ENCODE assay signal across 25 cellular contexts in the genomic region with DNA sequence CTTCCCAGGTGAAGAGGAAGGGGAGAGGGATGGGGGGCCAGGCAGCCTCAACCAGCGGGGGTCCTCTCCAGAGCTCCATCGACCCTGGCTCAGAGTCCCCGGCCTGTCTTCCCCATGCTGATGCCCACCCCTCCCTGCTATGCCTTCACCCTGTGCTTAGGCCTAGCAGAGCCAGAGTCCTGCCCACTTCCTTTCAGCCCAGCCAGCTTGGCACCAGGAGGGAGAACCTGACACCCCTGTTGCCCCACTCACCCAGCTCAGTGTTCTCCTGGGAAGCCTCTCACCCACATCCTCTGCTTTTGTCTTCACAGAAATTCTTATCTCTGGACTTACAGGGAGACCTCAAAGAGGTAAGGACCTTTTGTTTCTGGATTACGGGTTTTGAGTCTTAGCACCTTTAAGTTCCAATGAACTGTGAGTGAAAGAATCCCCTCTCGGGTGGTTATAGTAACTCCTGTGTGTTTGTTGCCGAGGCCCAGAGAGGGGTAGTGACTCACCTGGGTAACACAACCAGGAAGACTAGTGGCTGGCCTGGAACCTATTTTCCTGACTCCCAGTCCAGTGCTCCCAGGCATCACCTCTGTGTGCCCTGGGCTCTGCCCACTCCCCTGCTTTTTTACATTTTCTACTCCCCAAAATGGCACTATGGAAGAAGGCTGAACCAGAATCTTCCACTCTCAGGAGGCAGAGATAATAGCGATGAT. TPM values are rescaled to one million over a fixed set of nuclear protein-coding genes. Genes with fewer than 3 reads are reported as not detected.
"Had no signal": no experiment of that assay in that cellular context is flagged by ENCODE, and none has a peak within 500 bp of the region (broad histone marks: within the 10 kb centered on the region; RNA-seq: fewer than 3 reads in every experiment).

No MANE protein-coding gene starts in this region.

- H3K4me3 Mint-ChIP-seq: activated B cell treated with CpG ODN at 0.5 μM for 24 hours; activated CD8-positive, alpha-beta memory T cell treated with anti-CD3 and anti-CD28 coated beads, Interleukin-2, amount 10 ng/mL, durations not matched to agents 7 days and 5 days; activated CD8-positive, alpha-beta T cell treated with anti-CD3 and anti-CD28 coated beads, Interleukin-2, amount 10 ng/mL, durations not matched to agents 7 days and 5 days; activated naive CD4-positive, alpha-beta T cell treated with anti-CD3 and anti-CD28 coated beads, Interleukin-2, amount 50 U/mL, for 24 hours; activated naive CD8-positive, alpha-beta T cell treated with anti-CD3 and anti-CD28 coated beads, Interleukin-2, amount 50 U/mL, for 24 hours; naive thymus-derived CD8-positive, alpha-beta T cell; neural crest cell; T-helper 2 cell treated with Interferon-gamma antibody and Interleukin-4, amounts not matched to agents 5 μg/mL and 100 μg/mL, for 36 hours had no signal

- H3K9me3 Mint-ChIP-seq: activated B cell treated with CpG ODN at 0.5 μM for 24 hours; activated naive CD4-positive, alpha-beta T cell treated with anti-CD3 and anti-CD28 coated beads, Interleukin-2, amount 50 U/mL, for 24 hours; activated naive CD8-positive, alpha-beta T cell treated with anti-CD3 and anti-CD28 coated beads, Interleukin-2, amount 50 U/mL, for 24 hours; activated T-helper 2 cell treated with anti-CD3 and anti-CD28 coated beads, Interferon-gamma antibody, Interleukin-2, Interleukin-4, amounts not matched to agents 10 μg/mL and 5 μg/mL and 100 μg/mL, durations not matched to agents 14 hours and 24 hours and 36 hours; T-helper 2 cell treated with Interferon-gamma antibody and Interleukin-4, amounts not matched to agents 5 μg/mL and 100 μg/mL, for 36 hours had no signal

- ATAC-seq: activated CD8-positive, alpha-beta memory T cell treated with anti-CD3 and anti-CD28 coated beads, Interleukin-2, amount 10 ng/mL, durations not matched to agents 7 days and 5 days; activated CD8-positive, alpha-beta T cell treated with anti-CD3 and anti-CD28 coated beads, Interleukin-2, amount 10 ng/mL, durations not matched to agents 7 days and 5 days; activated naive CD8-positive, alpha-beta T cell treated with anti-CD3 and anti-CD28 coated beads, Interleukin-2, amount 50 U/mL, for 24 hours; esophagus mucosa; left colon; naive thymus-derived CD8-positive, alpha-beta T cell; right lobe of liver had no signal

- H3K4me3 ChIP-seq: right lobe of liver, testis, transverse colon had no signal

- H3K27ac ChIP-seq: right lobe of liver, testis, transverse colon had no signal

- DNase-seq: activated B cell treated with CpG ODN at 0.5 μM for 24 hours; activated CD8-positive, alpha-beta memory T cell treated with anti-CD3 and anti-CD28 coated beads, Interleukin-2, amount 10 ng/mL, durations not matched to agents 7 days and 5 days; activated CD8-positive, alpha-beta T cell treated with anti-CD3 and anti-CD28 coated beads, Interleukin-2, amount 10 ng/mL, durations not matched to agents 7 days and 5 days; activated naive CD8-positive, alpha-beta T cell treated with anti-CD3 and anti-CD28 coated beads, Interleukin-2, amount 50 U/mL, for 24 hours; activated T-cell treated with anti-CD3 and anti-CD28 coated beads, Interleukin-2, amount 50 U/mL, for 48 hours; amygdala; caudate nucleus; foreskin fibroblast; head of caudate nucleus; hippocampal formation; kidney; left colon; naive thymus-derived CD8-positive, alpha-beta T cell; posterior cingulate gyrus; right lobe of liver; stimulated activated CD4-positive, alpha-beta T cell treated with anti-CD3 and anti-CD28 coated beads, Interleukin-2, amount 100 ng/mL, for 48 hours; stimulated activated naive CD4-positive, alpha-beta T cell treated with Interleukin-2 at 50 U/mL for 16 hours; testis; transverse colon had no signal

- H3K36me3 ChIP-seq: right lobe of liver, transverse colon had no signal

- H3K4me1 Mint-ChIP-seq: activated B cell treated with CpG ODN at 0.5 μM for 24 hours; activated CD8-positive, alpha-beta memory T cell treated with anti-CD3 and anti-CD28 coated beads, Interleukin-2, amount 10 ng/mL, durations not matched to agents 7 days and 5 days; activated naive CD4-positive, alpha-beta T cell treated with anti-CD3 and anti-CD28 coated beads, Interleukin-2, amount 50 U/mL, for 24 hours; activated naive CD8-positive, alpha-beta T cell treated with anti-CD3 and anti-CD28 coated beads, Interleukin-2, amount 50 U/mL, for 24 hours; neural crest cell had no signal

- H3K4me1 ChIP-seq: testis, transverse colon had no signal

- H3K9me3 ChIP-seq: right lobe of liver, testis, transverse colon had no signal

- H3K36me3 Mint-ChIP-seq: activated CD8-positive, alpha-beta memory T cell treated with anti-CD3 and anti-CD28 coated beads, Interleukin-2, amount 10 ng/mL, durations not matched to agents 7 days and 5 days; activated naive CD4-positive, alpha-beta T cell treated with anti-CD3 and anti-CD28 coated beads, Interleukin-2, amount 50 U/mL, for 24 hours; naive thymus-derived CD8-positive, alpha-beta T cell had no signal

- H3K27me3 ChIP-seq: right lobe of liver, testis, transverse colon had no signal

- H3K27me3 Mint-ChIP-seq: activated B cell treated with CpG ODN at 0.5 μM for 24 hours; activated naive CD4-positive, alpha-beta T cell treated with anti-CD3 and anti-CD28 coated beads, Interleukin-2, amount 50 U/mL, for 24 hours; activated naive CD8-positive, alpha-beta T cell treated with anti-CD3 and anti-CD28 coated beads, Interleukin-2, amount 50 U/mL, for 24 hours had no signal

- H3K27ac Mint-ChIP-seq: activated B cell treated with CpG ODN at 0.5 μM for 24 hours; activated CD8-positive, alpha-beta memory T cell treated with anti-CD3 and anti-CD28 coated beads, Interleukin-2, amount 10 ng/mL, durations not matched to agents 7 days and 5 days; activated CD8-positive, alpha-beta T cell treated with anti-CD3 and anti-CD28 coated beads, Interleukin-2, amount 10 ng/mL, durations not matched to agents 7 days and 5 days; activated naive CD4-positive, alpha-beta T cell treated with anti-CD3 and anti-CD28 coated beads, Interleukin-2, amount 50 U/mL, for 24 hours; activated naive CD8-positive, alpha-beta T cell treated with anti-CD3 and anti-CD28 coated beads, Interleukin-2, amount 50 U/mL, for 24 hours; activated T-helper 2 cell treated with anti-CD3 and anti-CD28 coated beads, Interferon-gamma antibody, Interleukin-2, Interleukin-4, amounts not matched to agents 10 μg/mL and 5 μg/mL and 100 μg/mL, durations not matched to agents 14 hours and 24 hours and 36 hours; naive thymus-derived CD8-positive, alpha-beta T cell; T-helper 2 cell treated with Interferon-gamma antibody and Interleukin-4, amounts not matched to agents 5 μg/mL and 100 μg/mL, for 36 hours had no signal

RNA-seq across cellular contexts. Expression of gene CES1, which starts 53.4 kb away (rescaled TPM):
- total RNA-seq: activated B cell treated with CpG ODN at 0.5 μM for 24 hours; activated CD8-positive, alpha-beta T cell treated with anti-CD3 and anti-CD28 coated beads, Interleukin-2, amount 10 ng/mL, durations not matched to agents 7 days and 5 days; activated T-helper 2 cell treated with anti-CD3 and anti-CD28 coated beads, Interferon-gamma antibody, Interleukin-2, Interleukin-4, amounts not matched to agents 10 μg/mL and 5 μg/mL and 100 μg/mL, durations not matched to agents 14 hours and 24 hours and 36 hours; chondrocyte; naive thymus-derived CD8-positive, alpha-beta T cell had no signal
